23 cellular contexts compared by ENCODE assay signal in genomic region chr17:49234509-49235080, GRCh38. TPM values are rescaled to one million over a fixed set of nuclear protein-coding genes. Genes with fewer than 3 reads are reported as not detected.
"Had no signal": no experiment of that assay in that cellular context is flagged by ENCODE, and none has a peak within 500 bp of the region (broad histone marks: within the 10 kb centered on the region; RNA-seq: fewer than 3 reads in every experiment).

No MANE protein-coding gene starts in this region.

- H3K9me3 ChIP-seq: ascending aorta, breast epithelium, SJCRH30 had no signal

- H3K4me1 ChIP-seq: SJCRH30 had no signal

- H3K27ac ChIP-seq: ascending aorta, breast epithelium, SJCRH30, SK-N-MC had no signal

- FAIRE-seq: TTC549 had no signal

- H3K36me3 ChIP-seq: ascending aorta, breast epithelium, SJCRH30 had no signal

- DNase-seq: activated CD4-positive, alpha-beta T cell treated with anti-CD3 and anti-CD28 coated beads, Interleukin-2, amount 10 ng/mL, durations not matched to agents 24 days and 14 days; activated CD4-positive, alpha-beta T cell treated with anti-CD3 and anti-CD28 coated beads, Interleukin-2, amount 50 U/mL, for 4 hours; activated CD8-positive, alpha-beta T cell treated with anti-CD3 and anti-CD28 coated beads for 36 hours; activated gamma-delta T cell; activated naive CD4-positive, alpha-beta T cell treated with Interleukin-2 at 50 U/mL for 16 hours; activated naive CD8-positive, alpha-beta T cell treated with anti-CD3 and anti-CD28 coated beads, Interleukin-2, amount 10 ng/mL, durations not matched to agents 7 days and 5 days; activated T-cell treated with anti-CD3 and anti-CD28 coated beads, Interleukin-2, amount 50 U/mL, for 24 hours; amygdala; MM.1S; NCI-H1092; NCI-H1436 treated with DMSO at 0.1 percent for 48 hours; NCI-H1694 treated with DMSO at 0.1 percent for 48 hours; NCI-H2029; NCI-H345; NCI-H524 treated with DMSO at 0.1 percent for 48 hours; SHP77; SJCRH30 had no signal

- H3K4me3 ChIP-seq: ascending aorta, breast epithelium, SJCRH30, SK-N-MC had no signal

- H3K27me3 ChIP-seq: ascending aorta had no signal

RNA-seq across cellular contexts. Expression of gene PHOSPHO1, which starts 4.0 kb away (rescaled TPM):
- total RNA-seq: activated CD4-positive, alpha-beta T cell treated with anti-CD3 and anti-CD28 coated beads, Interleukin-2, amount 10 ng/mL, durations not matched to agents 24 days and 14 days; activated CD8-positive, alpha-beta T cell treated with anti-CD3 and anti-CD28 coated beads for 36 hours; activated naive CD8-positive, alpha-beta T cell treated with anti-CD3 and anti-CD28 coated beads, Interleukin-2, amount 10 ng/mL, durations not matched to agents 7 days and 5 days; activated T-helper 2 cell treated with anti-CD3 and anti-CD28 coated beads, Interferon-gamma antibody, Interleukin-2, Interleukin-4, amounts not matched to agents 10 μg/mL and 5 μg/mL and 100 μg/mL, durations not matched to agents 14 hours and 24 hours and 36 hours; ascending aorta; NCI-H460; SJCRH30 had no signal

RNA-seq across cellular contexts. Expression of gene ABI3, which starts 24.1 kb away (rescaled TPM):
- total RNA-seq: NCI-H460 had no signal

RNA-seq across cellular contexts. Expression of gene GNGT2, which starts 24.2 kb away (rescaled TPM):
- total RNA-seq: ascending aorta, NCI-H460 had no signal
